Comparison of ENCODE assay signal across 25 cellular contexts in genomic region chr19:47497821-47498520, GRCh38. TPM values are rescaled to one million over a fixed set of nuclear protein-coding genes. Genes with fewer than 3 reads are reported as not detected.
A peak's percentile ranks its signal among the peaks of the same experiment; 100 is the strongest.
DNase-seq lines count a peak whose midpoint lies in the region; ATAC-seq and TF ChIP-seq lines count a peak whose summit lies in the region.
"Had no signal": no experiment of that assay in that cellular context is flagged by ENCODE, and none has a peak within 500 bp of the region (broad histone marks: within the 10 kb centered on the region; RNA-seq: fewer than 3 reads in every experiment).

No MANE protein-coding gene starts in this region.

- H3K27me3 ChIP-seq in dorsolateral prefrontal cortex (no peaks in the 10 kb centered on the region), gastrocnemius medialis (no peaks in the 10 kb centered on the region)
- H3K27me3 ChIP-seq: gastroesophageal sphincter, hepatocyte, transverse colon had no signal

- H3K36me3 ChIP-seq in gastrocnemius medialis = peaks cover 0 to 54% of the 10 kb centered on the region in 2 donors

- H3K4me3 ChIP-seq in dorsolateral prefrontal cortex (no peak overlapping the region), gastrocnemius medialis (no peak overlapping the region)
- H3K4me3 ChIP-seq: gastroesophageal sphincter, HAP-1, hepatocyte, transverse colon had no signal

- intact Hi-C loops in dorsolateral prefrontal cortex (cut with DNase I) (no loop called here), gastrocnemius medialis (cut with DNase I; ENCODE audit: low total_unique reads) (loop anchor here (5.0 kb wide), 1 partner anchor 199 kb away; no protein-coding TSS in a partner anchor)

- peaks cover 27 to 47% of the 10 kb centered on the region in 2 donors for H3K4me1 ChIP-seq in gastrocnemius medialis
- H3K4me1 ChIP-seq: HAP-1, transverse colon had no signal

- no peak for ATAC-seq in gastrocnemius medialis
- no peak for ATAC-seq in HG03460 (IDR thresholded peaks at IDR 0.05; ENCODE audit: unreplicated experiment)
- no peak for ATAC-seq in HG03354 (IDR thresholded peaks at IDR 0.05; ENCODE audit: poor library complexity, severe bottlenecking, unreplicated experiment)
- ATAC-seq: activated T-helper 17 cell treated with anti-CD3 and anti-CD28 coated beads, Interleukin-2, amount 50 U/mL, for 72 hours; gastroesophageal sphincter; natural killer cell treated with Interleukin-12 subunit alpha and Interleukin-12 subunit beta and Interleukin-15 and Interleukin-18, amount 100 ng/mL, for 72 hours had no signal

- DNase-seq in NCI-H1694 treated with DMSO at 0.1 percent for 48 hours (lab: John Stamatoyannopoulos, UW) = peak; percentile 26
- DNase-seq in NCI-H1694 (lab: John Stamatoyannopoulos, UW) = no peak
- peak in 54 of 76 experiments; percentile 20 to 86 (median 50) for DNase-seq in HUDEP-2 (lab: John Stamatoyannopoulos, UW; ENCODE audit: unreplicated experiment in 76 of 76)
- DNase-seq in dorsolateral prefrontal cortex = no peak
- no peak for DNase-seq in gastrocnemius medialis
- no peak for DNase-seq in NCI-H1048 (lab: John Stamatoyannopoulos, UW)
- DNase-seq: activated CD4-positive, alpha-beta T cell treated with anti-CD3 and anti-CD28 coated beads for 4 hours; activated naive CD4-positive, alpha-beta T cell treated with anti-CD3 and anti-CD28 coated beads, Interleukin-2, amount 10 ng/mL, durations not matched to agents 7 days and 5 days; effector CD4-positive, alpha-beta T cell; NCI-H187; NCI-H526 treated with DMSO at 0.1 percent for 48 hours; SIG-M5; stimulated activated CD4-positive, alpha-beta T cell treated with anti-CD3 and anti-CD28 coated beads, Interleukin-4, amount 100 ng/mL, for 1 hour; transverse colon had no signal

- TF ChIP-seq POLR2A in gastrocnemius medialis (IDR thresholded peaks at IDR 0.05) = no peak

- in situ Hi-C loops in gastrocnemius medialis (cut with MboI; ENCODE audit: low sequenced_read_pairs in 4 of 4) = no loop called here

- TF ChIP-seq CTCF in dorsolateral prefrontal cortex (IDR thresholded peaks at IDR 0.05 in 54 of 56, conservative IDR thresholded peaks at IDR 0.05 in 2 of 56; ENCODE audit: low read depth in 1 of 56, partially characterized antibody in 56 of 56) (no peak), gastrocnemius medialis (IDR thresholded peaks at IDR 0.05 in 4 of 5, conservative IDR thresholded peaks at IDR 0.05 in 1 of 5) (no peak)

- H3K9me3 ChIP-seq in gastrocnemius medialis = no peaks in the 10 kb centered on the region
- H3K9me3 ChIP-seq: gastroesophageal sphincter, HAP-1, transverse colon had no signal

- H3K27ac ChIP-seq in dorsolateral prefrontal cortex = peak overlapping the region in 57 of 59 donors; percentile 45 to 96 (median 84)
- peak overlapping the region; percentile 72 to 86 (median 74) for H3K27ac ChIP-seq in gastrocnemius medialis
- H3K27ac ChIP-seq: 22Rv1, C4-2B, gastroesophageal sphincter, hepatocyte, transverse colon had no signal

RNA-seq across cellular contexts. Expression of gene KPTN, which starts 14.0 kb away (rescaled TPM):
- total RNA-seq in dorsolateral prefrontal cortex (10 to 100 TPM in 119 of 120 experiments, 1 to 10 TPM in 1; 9.5 to 40.3 (median 18.4) TPM), gastrocnemius medialis (1 to 10 TPM in 3 of 4 donors, under 1 TPM in 1; 0.91 to 6.4 (median 3.9) TPM)

RNA-seq across cellular contexts. Expression of gene NAPA, which starts 16.9 kb away (rescaled TPM):
- total RNA-seq in dorsolateral prefrontal cortex (100 to 1,000 TPM; 102 to 294 (median 206) TPM), gastrocnemius medialis (100 to 1,000 TPM; 127 to 272 (median 212) TPM)

RNA-seq across cellular contexts. Expression of gene SLC8A2, which starts 26.3 kb away (rescaled TPM):
- total RNA-seq in dorsolateral prefrontal cortex = 100 to 1,000 TPM in 69 of 120 experiments, 10 to 100 TPM in 51; 22.2 to 179 (median 105) TPM
- not detected for total RNA-seq in gastrocnemius medialis
- total RNA-seq: lung microvascular endothelial cell; natural killer cell treated with Interleukin-12 subunit alpha and Interleukin-12 subunit beta and Interleukin-15 and Interleukin-18, amount 100 ng/mL, for 72 hours; osteocyte had no signal

Comparison
In these comparisons a context has a peak if more than half of its experiments do, and no peak if none do; other contexts are left out.
1. DNase-seq: peak in NCI-H1694 treated with DMSO at 0.1 percent for 48 hours (single experiment) and HUDEP-2 (54 of 76); none in NCI-H1694 (single experiment), dorsolateral prefrontal cortex (0 of 10), gastrocnemius medialis (0 of 2) and NCI-H1048 (single experiment).
2. RNA of gene SLC8A2, which starts 26.3 kb away (total RNA-seq): 22.2 to 179 TPM in dorsolateral prefrontal cortex; not detected in gastrocnemius medialis; every median in the first group is over 10 times any median in the second.